ENCODE assay signal across 1 cellular context in the genomic region with DNA sequence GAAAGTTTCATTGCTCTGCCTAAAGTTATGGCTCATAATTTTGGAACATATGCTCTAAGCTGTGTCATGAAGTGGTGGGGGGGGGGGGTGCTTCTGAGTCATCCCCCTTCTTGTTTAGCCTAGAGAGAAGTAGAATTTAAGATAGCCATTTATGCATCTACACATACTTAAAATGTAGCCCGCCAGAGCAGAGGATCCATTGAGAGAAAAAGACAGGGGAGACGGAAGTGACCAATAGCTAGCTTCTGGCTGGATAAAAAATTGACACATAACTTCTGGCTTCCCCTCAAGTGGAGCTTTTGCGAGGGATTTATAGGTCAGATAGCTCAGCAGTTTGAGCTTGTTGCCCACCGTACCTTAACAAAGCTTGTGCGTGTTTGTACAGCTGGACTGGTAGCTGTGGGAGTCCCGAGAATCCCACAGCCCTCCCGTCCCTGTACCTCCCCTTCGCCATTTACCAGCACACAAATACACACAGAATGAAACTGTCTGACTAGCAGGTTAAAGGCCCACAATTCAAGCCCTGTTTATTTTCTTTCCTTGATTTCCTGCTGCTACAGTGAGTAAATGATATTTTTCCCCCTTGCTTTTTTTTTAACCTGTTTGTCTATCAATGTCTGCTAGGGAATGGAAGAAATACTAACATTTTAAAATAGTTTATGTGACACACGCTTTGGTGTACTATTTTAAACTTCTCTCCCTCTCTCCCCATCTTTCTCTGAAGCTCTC.
TF ChIP-seq lines count a peak whose summit lies in the region.

No MANE protein-coding gene starts in this region.

TF ChIP-seq in GM23338, 12 proteins besides CTCF, POLR2A, EP300 and RAD21 (continued from another document):
- TF ChIP-seq ZNF462 (CRISPR knock-in tag; IDR thresholded peaks at IDR 0.05) (no peak), REST (IDR thresholded peaks at IDR 0.05; ENCODE audit: unreplicated experiment) (no peak), NANOG (IDR thresholded peaks at IDR 0.05; ENCODE audit: borderline replicate concordance) (no peak)
